8 cellular contexts compared by ENCODE assay signal in the genomic region with DNA sequence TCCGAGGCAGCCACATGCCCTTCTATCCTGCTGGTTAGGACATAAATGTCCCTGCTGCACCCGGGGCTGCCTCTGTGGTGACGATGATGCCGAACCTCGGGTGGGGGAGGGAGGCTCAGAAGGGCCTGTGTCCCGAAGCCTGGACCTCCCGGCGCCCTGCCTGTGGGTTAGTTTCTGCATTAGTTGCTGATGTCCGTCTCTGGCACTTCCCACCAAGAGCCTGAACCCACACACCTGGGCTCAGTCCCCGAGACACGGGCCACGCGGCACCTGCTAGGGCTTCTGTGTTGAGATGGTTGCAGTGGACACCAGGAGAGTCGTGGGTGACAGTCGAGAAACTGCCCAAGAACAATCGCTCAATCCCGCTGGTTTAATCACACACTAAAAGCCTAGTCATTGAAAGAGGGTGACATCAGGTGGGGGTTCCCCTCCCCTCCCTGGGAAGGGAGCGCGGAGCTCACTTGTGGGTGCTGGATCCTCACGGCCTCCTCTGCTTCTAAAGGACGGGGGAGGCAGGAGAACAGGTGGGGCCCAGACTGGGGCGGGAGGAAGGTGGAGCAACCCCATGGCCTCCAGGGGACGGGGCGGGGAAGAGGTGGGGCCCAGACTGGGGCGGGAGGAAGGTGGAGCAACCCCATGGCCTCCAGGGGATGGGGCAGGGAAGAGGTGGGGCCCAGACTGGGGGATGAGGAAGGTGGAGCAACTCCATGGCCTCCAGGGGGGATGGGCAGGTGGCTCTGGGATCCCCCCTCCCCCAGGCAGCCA. TPM values are rescaled to one million over a fixed set of nuclear protein-coding genes. Genes with fewer than 3 reads are reported as not detected.
DNase-seq lines count a peak whose midpoint lies in the region; ATAC-seq and TF ChIP-seq lines count a peak whose summit lies in the region.
"Not testable (repeated sequence)": the region's sequence is repeated elsewhere in the genome, so short reads cannot be mapped to it uniquely, and the experiment has no call there.

No MANE protein-coding gene starts in this region.

- not testable (repeated sequence) for H3K9me3 ChIP-seq in HEK293 (ENCODE audit: control insufficient read depth, insufficient read depth, low read depth, low read length); MG63; upper lobe of right lung

- CTCF ChIA-PET in HEK293 (lab: Yijun Ruan, JAX), result not testable (repeated sequence)

- POLR2A ChIA-PET in HEK293 (lab: Yijun Ruan, JAX); naive thymus-derived CD8-positive, alpha-beta T cell (lab: Charles Lee): not testable (repeated sequence)

- H3K4me3 ChIP-seq in HEK293 (ENCODE audit: low read depth, low read length); MG63; upper lobe of right lung: not testable (repeated sequence)

- H3K36me3 ChIP-seq in HEK293 (ENCODE audit: control insufficient read depth in 2 of 2, insufficient read depth in 1 of 2, low read length in 2 of 2); MG63; upper lobe of right lung: not testable (repeated sequence)

- H3K27ac ChIP-seq in HEK293 (ENCODE audit: extremely low read depth, low read depth, low read length); upper lobe of right lung: not testable (repeated sequence)

- intact Hi-C loops in activated T-helper 2 cell treated with anti-CD3 and anti-CD28 coated beads, Interferon-gamma antibody, Interleukin-2, Interleukin-4, amounts not matched to agents 10 μg/mL and 5 μg/mL and 100 μg/mL, durations not matched to agents 14 hours and 24 hours and 36 hours (cut with micrococcal nuclease), result loop anchor here (1.0 to 10.0 kb wide), 2 partner anchors 77 to 212 kb away; a partner anchor contains a TSS
- intact Hi-C loops in Right ventricle myocardium inferior (cut with DNase I); upper lobe of right lung (cut with DNase I): not testable (repeated sequence)

- ATAC-seq in GM18505 (IDR thresholded peaks at IDR 0.05; ENCODE audit: unreplicated experiment) (peak; percentile 99), Right ventricle myocardium inferior (peak; percentile 82), upper lobe of right lung (peak; percentile 91)
- peak in 1 of 2 donors; percentile 97 for ATAC-seq in naive thymus-derived CD8-positive, alpha-beta T cell

- H3K4me3 Mint-ChIP-seq in activated T-helper 2 cell treated with anti-CD3 and anti-CD28 coated beads, Interferon-gamma antibody, Interleukin-2, Interleukin-4, amounts not matched to agents 10 μg/mL and 5 μg/mL and 100 μg/mL, durations not matched to agents 14 hours and 24 hours and 36 hours (ENCODE audit: low read depth), result peak overlapping the region; percentile 46
- H3K4me3 Mint-ChIP-seq in naive thymus-derived CD8-positive, alpha-beta T cell, result peak overlapping the region in 7 of 10 donors; percentile 39 to 82 (median 63)

- not testable (repeated sequence) for H3K36me3 Mint-ChIP-seq in activated T-helper 2 cell treated with anti-CD3 and anti-CD28 coated beads, Interferon-gamma antibody, Interleukin-2, Interleukin-4, amounts not matched to agents 10 μg/mL and 5 μg/mL and 100 μg/mL, durations not matched to agents 14 hours and 24 hours and 36 hours (ENCODE audit: low read depth); naive thymus-derived CD8-positive, alpha-beta T cell

- H3K4me1 ChIP-seq in HEK293 (ENCODE audit: control insufficient read depth, insufficient read depth, low read length); upper lobe of right lung: not testable (repeated sequence)

- peaks cover 16% of the 10 kb centered on the region for H3K4me1 Mint-ChIP-seq in activated T-helper 2 cell treated with anti-CD3 and anti-CD28 coated beads, Interferon-gamma antibody, Interleukin-2, Interleukin-4, amounts not matched to agents 10 μg/mL and 5 μg/mL and 100 μg/mL, durations not matched to agents 14 hours and 24 hours and 36 hours (ENCODE audit: low read depth)
- H3K4me1 Mint-ChIP-seq in naive thymus-derived CD8-positive, alpha-beta T cell, result peaks cover 6 to 26% (median 15%) of the 10 kb centered on the region in 4 donors

- DNase-seq in MG63 (peak; percentile 49), SW480 (ENCODE audit: low spot score) (peak; percentile 50), upper lobe of right lung (peak; percentile 72)
- DNase-seq in activated T-helper 2 cell treated with anti-CD3 and anti-CD28 coated beads, Interferon-gamma antibody, Interleukin-2, Interleukin-4, amounts not matched to agents 10 μg/mL and 5 μg/mL and 100 μg/mL, durations not matched to agents 14 hours and 24 hours and 36 hours (ENCODE audit: low spot score), result peak; percentile 79
- not testable (repeated sequence) for DNase-seq in Right ventricle myocardium inferior (ENCODE audit: missing footprints)
- DNase-seq in naive thymus-derived CD8-positive, alpha-beta T cell, result peak in 6 of 10 donors; percentile 22 to 86 (median 47)

- peak overlapping the region; percentile 48 for H3K27ac Mint-ChIP-seq in activated T-helper 2 cell treated with anti-CD3 and anti-CD28 coated beads, Interferon-gamma antibody, Interleukin-2, Interleukin-4, amounts not matched to agents 10 μg/mL and 5 μg/mL and 100 μg/mL, durations not matched to agents 14 hours and 24 hours and 36 hours
- H3K27ac Mint-ChIP-seq in naive thymus-derived CD8-positive, alpha-beta T cell, result peak overlapping the region in 1 of 10 donors; percentile 87

- TF ChIP-seq POLR2A in GM18505 (IDR thresholded peaks at IDR 0.05; ENCODE audit: borderline replicate concordance, extremely low read depth, insufficient read depth, insufficient read length), result not testable (repeated sequence)

- TF ChIP-seq CTCF in HEK293 (tag by site-specific recombination; IDR thresholded peaks at IDR 0.05); upper lobe of right lung (IDR thresholded peaks at IDR 0.05): not testable (repeated sequence)

- H3K27me3 Mint-ChIP-seq in activated T-helper 2 cell treated with anti-CD3 and anti-CD28 coated beads, Interferon-gamma antibody, Interleukin-2, Interleukin-4, amounts not matched to agents 10 μg/mL and 5 μg/mL and 100 μg/mL, durations not matched to agents 14 hours and 24 hours and 36 hours (ENCODE audit: low read depth), result not testable (repeated sequence)
- peaks cover 0 to 16% (median 2%) of the 10 kb centered on the region in 5 donors for H3K27me3 Mint-ChIP-seq in naive thymus-derived CD8-positive, alpha-beta T cell

- not testable (repeated sequence) for H3K9me3 Mint-ChIP-seq in activated T-helper 2 cell treated with anti-CD3 and anti-CD28 coated beads, Interferon-gamma antibody, Interleukin-2, Interleukin-4, amounts not matched to agents 10 μg/mL and 5 μg/mL and 100 μg/mL, durations not matched to agents 14 hours and 24 hours and 36 hours; naive thymus-derived CD8-positive, alpha-beta T cell

- peaks cover 16% of the 10 kb centered on the region for H3K27me3 ChIP-seq in MG63
- H3K27me3 ChIP-seq in upper lobe of right lung, result not testable (repeated sequence)

TF ChIP-seq in HEK293, 187 proteins besides CTCF, POLR2A, EP300 and RAD21:
- TF ChIP-seq SP2 (tag by site-specific recombination; IDR thresholded peaks at IDR 0.05) (peak; percentile 13; the same call in 1 of the 2 replicates), KLF1 (tag by site-specific recombination; IDR thresholded peaks at IDR 0.05) (peak; percentile 99), ZFP69B (tag by site-specific recombination; IDR thresholded peaks at IDR 0.05) (peak; percentile 80), GLIS1 (tag by site-specific recombination; IDR thresholded peaks at IDR 0.05) (peak; percentile 59; the same call in 1 of the 2 replicates)
- TF ChIP-seq, protein P1, sequence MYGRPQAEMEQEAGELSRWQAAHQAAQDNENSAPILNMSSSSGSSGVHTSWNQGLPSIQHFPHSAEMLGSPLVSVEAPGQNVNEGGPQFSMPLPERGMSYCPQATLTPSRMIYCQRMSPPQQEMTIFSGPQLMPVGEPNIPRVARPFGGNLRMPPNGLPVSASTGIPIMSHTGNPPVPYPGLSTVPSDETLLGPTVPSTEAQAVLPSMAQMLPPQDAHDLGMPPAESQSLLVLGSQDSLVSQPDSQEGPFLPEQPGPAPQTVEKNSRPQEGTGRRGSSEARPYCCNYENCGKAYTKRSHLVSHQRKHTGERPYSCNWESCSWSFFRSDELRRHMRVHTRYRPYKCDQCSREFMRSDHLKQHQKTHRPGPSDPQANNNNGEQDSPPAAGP (tag by site-specific recombination; IDR thresholded peaks at IDR 0.05), result peak; percentile 76

RNA-seq across cellular contexts. Expression of a gene that starts 29.0 kb away (rescaled TPM):
- total RNA-seq in MG63 (2014; rRNA removed; shearing (Covaris generic); ENCODE audit: low replicate concordance), result 17.3 and 19.3 TPM in 2 replicates
- total RNA-seq in activated T-helper 2 cell treated with anti-CD3 and anti-CD28 coated beads, Interferon-gamma antibody, Interleukin-2, Interleukin-4, amounts not matched to agents 10 μg/mL and 5 μg/mL and 100 μg/mL, durations not matched to agents 14 hours and 24 hours and 36 hours, result 58.5 and 60.1 TPM in 2 replicates
- 19.4 TPM for total RNA-seq in Right ventricle myocardium inferior
- total RNA-seq in naive thymus-derived CD8-positive, alpha-beta T cell, result 100 to 1,000 TPM; 108 TPM
- polyA plus RNA-seq in naive thymus-derived CD8-positive, alpha-beta T cell, result 10 to 100 TPM; 14.8 to 23.3 (median 17.8) TPM
- 51.2 TPM for total RNA-seq in upper lobe of right lung
